In the genomic region with DNA sequence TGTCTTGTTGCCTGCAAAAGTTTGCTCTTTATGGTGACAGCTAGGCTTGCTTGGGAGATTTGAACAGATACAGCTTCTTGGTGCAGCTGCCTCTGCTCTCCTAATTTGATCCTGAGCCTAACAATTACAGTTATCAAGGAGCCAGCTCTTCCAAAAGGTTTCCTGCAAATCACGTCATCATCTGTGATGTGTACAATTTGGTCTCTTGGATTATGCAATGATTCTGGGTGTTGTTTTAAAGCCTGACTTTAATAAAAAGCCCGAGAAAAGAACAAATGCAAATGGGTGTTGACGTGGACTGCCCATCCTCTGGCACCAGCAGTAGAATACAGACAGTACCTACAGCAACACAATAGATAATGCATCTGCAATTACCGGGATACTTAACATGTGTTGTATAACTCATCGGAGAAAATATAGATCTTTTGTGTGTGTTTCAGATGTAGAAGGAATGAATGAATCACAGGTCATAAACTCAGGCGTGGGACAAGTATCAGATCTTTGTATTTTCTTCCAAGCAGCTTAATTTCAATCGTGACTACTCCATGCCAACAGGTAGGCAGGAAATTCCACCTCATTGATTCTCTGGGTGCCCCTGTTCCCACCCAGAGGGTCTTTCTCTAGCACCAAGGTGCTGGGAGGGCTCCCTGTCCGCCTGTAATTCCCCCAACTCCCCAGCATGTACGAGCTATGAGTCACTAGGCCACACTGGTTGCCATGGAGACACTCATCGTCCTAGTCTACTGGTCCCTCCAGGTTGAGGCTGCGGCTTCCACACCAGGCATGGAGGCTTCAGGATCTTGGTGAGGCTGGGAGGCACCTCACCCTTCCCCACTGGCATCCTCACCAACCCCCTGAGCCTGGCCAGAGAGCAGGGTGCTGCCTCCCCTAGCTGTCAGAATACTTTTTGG, we compare ENCODE assay signal across 9 cellular contexts.
DNase-seq lines count a peak whose midpoint lies in the region; ATAC-seq and TF ChIP-seq lines count a peak whose summit lies in the region.
"Had no signal": no experiment of that assay in that cellular context is flagged by ENCODE, and none has a peak within 500 bp of the region (broad histone marks: within the 10 kb centered on the region; RNA-seq: fewer than 3 reads in every experiment).

No MANE protein-coding gene starts in this region.

- no peak for TF ChIP-seq CTCF in RWPE1 (conservative IDR thresholded peaks at IDR 0.05; ENCODE audit: low read depth)
- no peak for TF ChIP-seq CTCF in upper lobe of right lung (IDR thresholded peaks at IDR 0.05)

- ATAC-seq in right cardiac atrium: peak; percentile 73 to 74
- peak; percentile 22 for ATAC-seq in upper lobe of right lung
- ATAC-seq in HG03439 (IDR thresholded peaks at IDR 0.05; ENCODE audit: unreplicated experiment): no peak
- no peak for ATAC-seq in HG03108 (IDR thresholded peaks at IDR 0.05; ENCODE audit: unreplicated experiment)

- no peaks in the 10 kb centered on the region for H3K27me3 ChIP-seq in right cardiac atrium (ENCODE audit: control insufficient read depth, insufficient read depth)
- H3K27me3 ChIP-seq in upper lobe of right lung: no peaks in the 10 kb centered on the region

- H3K9me3 ChIP-seq in right cardiac atrium (ENCODE audit: control insufficient read depth, low read length) (no peaks in the 10 kb centered on the region), upper lobe of right lung (no peaks in the 10 kb centered on the region)

- H3K4me3 ChIP-seq in right cardiac atrium (ENCODE audit: low read length) (no peak overlapping the region), upper lobe of right lung (no peak overlapping the region)

- intact Hi-C loops in right cardiac atrium (cut with DNase I) (no loop called here), upper lobe of right lung (cut with DNase I) (no loop called here)

- POLR2A ChIA-PET in RWPE1 (lab: Yijun Ruan, JAX; ENCODE audit: low non-redundant PET): no interaction called here

- peak overlapping the region; percentile 92 for H3K27ac ChIP-seq in RWPE1
- no peak overlapping the region for H3K27ac ChIP-seq in right cardiac atrium (ENCODE audit: low read length)
- peak overlapping the region; percentile 55 for H3K27ac ChIP-seq in upper lobe of right lung

- no peaks in the 10 kb centered on the region for H3K4me1 ChIP-seq in right cardiac atrium (ENCODE audit: control insufficient read depth, insufficient read depth, low read length)
- H3K4me1 ChIP-seq in upper lobe of right lung: no peaks in the 10 kb centered on the region

- CTCF ChIA-PET in RWPE1 (lab: Yijun Ruan, JAX): interaction anchor here (0.9 to 1.1 kb wide), 2 partner anchors 55 to 409 kb away, joined by 3 read pairs; no protein-coding TSS in a partner anchor

- DNase-seq in NK-92 treated with Interleukin-12 subunit alpha and Interleukin-12 subunit beta, amount 100 ng/mL, for 24 hours (lab: John Stamatoyannopoulos, UW): peak; percentile 16
- no peak for DNase-seq in NK-92 (lab: John Stamatoyannopoulos, UW; ENCODE audit: unreplicated experiment)
- DNase-seq in RWPE1 (ENCODE audit: low spot score): peak; percentile 91
- peak in 2 of 3 donors; percentile 52 to 64 for DNase-seq in right cardiac atrium
- DNase-seq in upper lobe of right lung: no peak
- DNase-seq in cerebellar nuclear complex (lab: John Stamatoyannopoulos, UW): no peak
- DNase-seq: activated T-cell treated with anti-CD3 and anti-CD28 coated beads, Interleukin-2, amount 50 U/mL, for 24 hours had no signal

- WGBS in right cardiac atrium: 60% methylated on average over 11 of the region's 11 CpGs

- no peaks in the 10 kb centered on the region for H3K36me3 ChIP-seq in upper lobe of right lung

Comparison
In these comparisons a context has a peak if more than half of its experiments do, and no peak if none do; other contexts are left out.
1. DNase-seq: peak in NK-92 treated with Interleukin-12 subunit alpha and Interleukin-12 subunit beta, amount 100 ng/mL, for 24 hours (single experiment), RWPE1 (single experiment) and right cardiac atrium (2 of 3); none in NK-92 (single experiment), upper lobe of right lung (single experiment) and cerebellar nuclear complex (0 of 2).
2. ATAC-seq: peak in right cardiac atrium (2 of 2) and upper lobe of right lung (single experiment); none in HG03439 (single experiment) and HG03108 (single experiment).